Comparison of ENCODE assay signal across 8 cellular contexts in the genomic region with DNA sequence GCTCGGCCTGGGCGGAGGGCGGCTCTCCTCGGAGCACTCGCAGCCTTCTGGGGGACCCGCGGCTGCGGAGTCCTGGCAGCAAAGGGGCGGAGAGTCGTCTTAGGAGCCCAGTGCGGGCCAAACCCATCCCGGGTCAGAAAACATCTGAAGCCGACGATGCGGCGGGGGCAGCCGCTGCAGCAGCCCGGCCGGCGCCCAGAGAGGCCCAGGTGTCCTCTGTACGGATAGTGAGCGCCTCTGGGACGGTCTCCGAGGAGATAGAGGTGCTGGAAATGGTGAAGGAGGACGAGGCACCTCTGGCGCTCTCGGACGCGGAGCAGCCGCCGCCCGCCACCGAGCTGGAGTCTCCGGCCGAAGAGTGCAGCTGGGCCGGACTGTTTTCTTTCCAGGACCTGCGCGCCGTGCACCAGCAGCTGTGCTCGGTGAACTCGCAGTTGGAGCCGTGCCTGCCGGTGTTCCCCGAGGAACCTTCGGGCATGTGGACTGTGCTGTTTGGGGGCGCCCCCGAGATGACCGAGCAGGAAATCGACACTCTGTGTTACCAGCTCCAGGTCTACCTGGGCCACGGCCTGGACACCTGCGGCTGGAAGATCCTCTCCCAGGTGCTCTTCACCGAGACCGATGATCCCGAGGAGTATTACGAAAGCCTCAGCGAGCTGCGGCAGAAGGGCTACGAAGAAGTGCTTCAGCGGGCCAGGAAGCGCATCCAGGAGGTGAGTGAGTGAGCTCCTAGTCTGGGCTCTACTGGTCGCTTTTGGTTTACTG. TPM values are rescaled to one million over a fixed set of nuclear protein-coding genes. Genes with fewer than 3 reads are reported as not detected.
DNase-seq lines count a peak whose midpoint lies in the region; TF ChIP-seq lines count a peak whose summit lies in the region.

No MANE protein-coding gene starts in this region.

- TF ChIP-seq CTCF in lower leg skin (IDR thresholded peaks at IDR 0.05): no peak

- H3K4me3 ChIP-seq in lower leg skin (ENCODE audit: low read depth, poor library complexity, severe bottlenecking): peak overlapping the region; percentile 80

- intact Hi-C loops in lower leg skin (cut with DNase I; ENCODE audit: low total_unique reads): no loop called here

- TF ChIP-seq POLR2A in lower leg skin (IDR thresholded peaks at IDR 0.05): no peak

- peak; percentile 59 for DNase-seq in Daoy (ENCODE audit: low read depth)
- peak; percentile 24 for DNase-seq in H4 (ENCODE audit: low spot score)
- peak; percentile 34 for DNase-seq in NAMALWA (ENCODE audit: low spot score)
- peak; percentile 5 to 19 for DNase-seq in activated CD4-positive, alpha-beta T cell treated with anti-CD3 and anti-CD28 coated beads for 24 hours (ENCODE audit: low read depth in 2 of 2)
- DNase-seq in cortex of kidney (lab: John Stamatoyannopoulos, UW): peak; percentile 11
- DNase-seq in lower leg skin (ENCODE audit: low spot score in 2 of 2): peak; percentile 26 to 87
- DNase-seq in stimulated activated CD4-positive, alpha-beta T cell treated with anti-CD3 and anti-CD28 coated beads, TNF-alpha, amount 100 ng/mL, for 4 hours (ENCODE audit: low read depth in 3 of 3): peak in 2 of 3 experiments; percentile 7 to 11
- no peak for DNase-seq in MV-4-11 (lab: John Stamatoyannopoulos, UW)

- WGBS in lower leg skin, 2 donors: 0 to 2% methylated on average over 47 to 60 of the region's 61 CpGs

RNA-seq across cellular contexts. Expression of a gene that starts 1.2 kb away (rescaled TPM):
- total RNA-seq in Daoy (2014; rRNA removed; shearing (Covaris generic)): 5.8 and 6.4 TPM in 2 replicates
- 3.5 and 3.6 TPM in 2 replicates for total RNA-seq in H4 (2014; rRNA removed; shearing (Covaris generic))
- 10 to 100 TPM; 25.6 to 38.8 (median 30.5) TPM for total RNA-seq in lower leg skin
